Comparison of ENCODE assay signal across 38 cellular contexts in the genomic region with DNA sequence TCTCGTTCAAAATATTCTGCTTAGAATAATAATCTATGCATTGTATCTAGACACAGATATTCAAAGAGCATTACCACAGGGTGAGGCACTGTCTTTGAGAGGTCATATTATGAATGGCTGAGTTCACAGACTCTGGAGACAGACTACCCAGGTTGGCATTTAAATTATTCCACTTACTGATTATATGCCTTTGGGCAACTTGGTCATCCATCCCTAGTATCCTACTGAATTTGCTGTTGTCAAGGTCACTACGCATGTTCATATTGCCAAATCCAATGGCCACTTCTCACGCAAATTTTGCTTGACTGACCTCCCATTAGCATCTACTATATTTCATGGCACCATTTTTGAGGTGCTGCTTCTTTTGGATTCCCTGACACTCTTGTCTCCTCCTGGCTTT.
"Had no signal": no experiment of that assay in that cellular context is flagged by ENCODE, and none has a peak within 500 bp of the region (broad histone marks: within the 10 kb centered on the region; RNA-seq: fewer than 3 reads in every experiment).

No MANE protein-coding gene starts in this region.

- ATAC-seq: activated CD4-positive, alpha-beta T cell treated with anti-CD3 and anti-CD28 coated beads for 36 hours; activated CD4-positive, CD25-positive, alpha-beta regulatory T cell treated with anti-CD3 and anti-CD28 coated beads, Interleukin-2, amount 50 U/mL, for 24 hours; activated CD8-positive, alpha-beta memory T cell treated with anti-CD3 and anti-CD28 coated beads, Interleukin-2, amount 10 ng/mL, durations not matched to agents 7 days and 5 days; activated CD8-positive, alpha-beta T cell treated with anti-CD3 and anti-CD28 coated beads, Interleukin-2, amount 10 ng/mL, durations not matched to agents 7 days and 5 days; activated naive CD8-positive, alpha-beta T cell treated with anti-CD3 and anti-CD28 coated beads, Interleukin-2, amount 50 U/mL, for 24 hours; WTC11 had no signal

- H3K4me3 ChIP-seq: ascending aorta, cardiac muscle cell had no signal

- H3K36me3 Mint-ChIP-seq: activated CD8-positive, alpha-beta memory T cell treated with anti-CD3 and anti-CD28 coated beads, Interleukin-2, amount 10 ng/mL, durations not matched to agents 7 days and 5 days; activated naive CD4-positive, alpha-beta T cell treated with anti-CD3 and anti-CD28 coated beads, Interleukin-2, amount 10 ng/mL, durations not matched to agents 7 days and 5 days; activated naive CD4-positive, alpha-beta T cell treated with anti-CD3 and anti-CD28 coated beads, Interleukin-2, amount 50 U/mL, for 24 hours; activated naive CD8-positive, alpha-beta T cell; activated naive CD8-positive, alpha-beta T cell treated with anti-CD3 and anti-CD28 coated beads, Interleukin-2, amount 10 ng/mL, durations not matched to agents 7 days and 5 days; brain had no signal

- H3K4me3 Mint-ChIP-seq: activated CD4-positive, alpha-beta memory T cell treated with anti-CD3 and anti-CD28 coated beads, Interleukin-2, amount 10 ng/mL, durations not matched to agents 7 days and 5 days; activated CD4-positive, alpha-beta T cell treated with anti-CD3 and anti-CD28 coated beads for 36 hours; activated CD4-positive, alpha-beta T cell treated with anti-CD3 and anti-CD28 coated beads, Interleukin-2, amount 10 ng/mL, durations not matched to agents 7 days and 5 days; activated CD8-positive, alpha-beta memory T cell treated with anti-CD3 and anti-CD28 coated beads, Interleukin-2, amount 10 ng/mL, durations not matched to agents 7 days and 5 days; activated CD8-positive, alpha-beta T cell treated with anti-CD3 and anti-CD28 coated beads, Interleukin-2, amount 10 ng/mL, durations not matched to agents 7 days and 5 days; activated naive CD4-positive, alpha-beta T cell treated with anti-CD3 and anti-CD28 coated beads, Interleukin-2, amount 10 ng/mL, durations not matched to agents 7 days and 5 days; activated naive CD4-positive, alpha-beta T cell treated with anti-CD3 and anti-CD28 coated beads, Interleukin-2, amount 50 U/mL, for 24 hours; activated naive CD8-positive, alpha-beta T cell; activated naive CD8-positive, alpha-beta T cell treated with anti-CD3 and anti-CD28 coated beads, Interleukin-2, amount 10 ng/mL, durations not matched to agents 7 days and 5 days; activated naive CD8-positive, alpha-beta T cell treated with anti-CD3 and anti-CD28 coated beads, Interleukin-2, amount 50 U/mL, for 24 hours; activated T-cell treated with anti-CD3 and anti-CD28 coated beads, Interleukin-2, amount 50 U/mL, for 24 hours; brain; central memory CD8-positive, alpha-beta T cell; T-helper 2 cell treated with Interferon-gamma antibody and Interleukin-4, amounts not matched to agents 5 μg/mL and 100 μg/mL, for 36 hours; WTC11 had no signal

- H3K9me3 ChIP-seq: ascending aorta had no signal

- H3K36me3 ChIP-seq: ascending aorta, cardiac muscle cell, WERI-Rb-1 had no signal

- H3K9me3 Mint-ChIP-seq: activated CD4-positive, alpha-beta memory T cell treated with anti-CD3 and anti-CD28 coated beads, Interleukin-2, amount 10 ng/mL, durations not matched to agents 7 days and 5 days; activated T-helper 2 cell treated with anti-CD3 and anti-CD28 coated beads, Interferon-gamma antibody, Interleukin-2, Interleukin-4, amounts not matched to agents 10 μg/mL and 5 μg/mL and 100 μg/mL, durations not matched to agents 14 hours and 24 hours and 36 hours had no signal

- H3K4me1 Mint-ChIP-seq: activated CD4-positive, alpha-beta memory T cell treated with anti-CD3 and anti-CD28 coated beads, Interleukin-2, amount 10 ng/mL, durations not matched to agents 7 days and 5 days; activated CD4-positive, alpha-beta T cell treated with anti-CD3 and anti-CD28 coated beads for 36 hours; activated CD4-positive, alpha-beta T cell treated with anti-CD3 and anti-CD28 coated beads, Interleukin-2, amount 10 ng/mL, durations not matched to agents 7 days and 5 days; activated CD8-positive, alpha-beta memory T cell treated with anti-CD3 and anti-CD28 coated beads, Interleukin-2, amount 10 ng/mL, durations not matched to agents 7 days and 5 days; activated naive CD4-positive, alpha-beta T cell treated with anti-CD3 and anti-CD28 coated beads, Interleukin-2, amount 10 ng/mL, durations not matched to agents 7 days and 5 days; activated naive CD4-positive, alpha-beta T cell treated with anti-CD3 and anti-CD28 coated beads, Interleukin-2, amount 50 U/mL, for 24 hours; activated naive CD8-positive, alpha-beta T cell treated with anti-CD3 and anti-CD28 coated beads, Interleukin-2, amount 10 ng/mL, durations not matched to agents 7 days and 5 days; activated naive CD8-positive, alpha-beta T cell treated with anti-CD3 and anti-CD28 coated beads, Interleukin-2, amount 50 U/mL, for 24 hours; brain; central memory CD8-positive, alpha-beta T cell; WTC11 had no signal

- H3K27me3 ChIP-seq: ascending aorta, cardiac muscle cell had no signal

- H3K27ac Mint-ChIP-seq: activated CD4-positive, alpha-beta memory T cell treated with anti-CD3 and anti-CD28 coated beads, Interleukin-2, amount 10 ng/mL, durations not matched to agents 7 days and 5 days; activated CD4-positive, alpha-beta T cell treated with anti-CD3 and anti-CD28 coated beads for 36 hours; activated CD4-positive, alpha-beta T cell treated with anti-CD3 and anti-CD28 coated beads, Interleukin-2, amount 10 ng/mL, durations not matched to agents 7 days and 5 days; activated CD8-positive, alpha-beta memory T cell treated with anti-CD3 and anti-CD28 coated beads, Interleukin-2, amount 10 ng/mL, durations not matched to agents 7 days and 5 days; activated CD8-positive, alpha-beta T cell treated with anti-CD3 and anti-CD28 coated beads, Interleukin-2, amount 10 ng/mL, durations not matched to agents 7 days and 5 days; activated naive CD4-positive, alpha-beta T cell treated with anti-CD3 and anti-CD28 coated beads, Interleukin-2, amount 10 ng/mL, durations not matched to agents 7 days and 5 days; activated naive CD4-positive, alpha-beta T cell treated with anti-CD3 and anti-CD28 coated beads, Interleukin-2, amount 50 U/mL, for 24 hours; activated naive CD8-positive, alpha-beta T cell; activated naive CD8-positive, alpha-beta T cell treated with anti-CD3 and anti-CD28 coated beads, Interleukin-2, amount 10 ng/mL, durations not matched to agents 7 days and 5 days; activated naive CD8-positive, alpha-beta T cell treated with anti-CD3 and anti-CD28 coated beads, Interleukin-2, amount 50 U/mL, for 24 hours; activated T-cell treated with anti-CD3 and anti-CD28 coated beads, Interleukin-2, amount 50 U/mL, for 24 hours; activated T-helper 2 cell treated with anti-CD3 and anti-CD28 coated beads, Interferon-gamma antibody, Interleukin-2, Interleukin-4, amounts not matched to agents 10 μg/mL and 5 μg/mL and 100 μg/mL, durations not matched to agents 14 hours and 24 hours and 36 hours; brain; T-helper 2 cell treated with Interferon-gamma antibody and Interleukin-4, amounts not matched to agents 5 μg/mL and 100 μg/mL, for 36 hours; WTC11 had no signal

- H3K27me3 Mint-ChIP-seq: activated CD4-positive, alpha-beta memory T cell treated with anti-CD3 and anti-CD28 coated beads, Interleukin-2, amount 10 ng/mL, durations not matched to agents 7 days and 5 days; activated CD4-positive, alpha-beta T cell treated with anti-CD3 and anti-CD28 coated beads for 36 hours; activated CD4-positive, alpha-beta T cell treated with anti-CD3 and anti-CD28 coated beads, Interleukin-2, amount 10 ng/mL, durations not matched to agents 7 days and 5 days; activated CD8-positive, alpha-beta memory T cell treated with anti-CD3 and anti-CD28 coated beads, Interleukin-2, amount 10 ng/mL, durations not matched to agents 7 days and 5 days; activated naive CD4-positive, alpha-beta T cell treated with anti-CD3 and anti-CD28 coated beads, Interleukin-2, amount 10 ng/mL, durations not matched to agents 7 days and 5 days; activated naive CD4-positive, alpha-beta T cell treated with anti-CD3 and anti-CD28 coated beads, Interleukin-2, amount 50 U/mL, for 24 hours; activated naive CD8-positive, alpha-beta T cell; activated naive CD8-positive, alpha-beta T cell treated with anti-CD3 and anti-CD28 coated beads, Interleukin-2, amount 10 ng/mL, durations not matched to agents 7 days and 5 days; activated naive CD8-positive, alpha-beta T cell treated with anti-CD3 and anti-CD28 coated beads, Interleukin-2, amount 50 U/mL, for 24 hours; activated T-cell treated with anti-CD3 and anti-CD28 coated beads, Interleukin-2, amount 50 U/mL, for 24 hours; central memory CD8-positive, alpha-beta T cell had no signal

- FAIRE-seq: bronchial epithelial cell, TTC549 had no signal

- DNase-seq: activated CD4-positive, alpha-beta memory T cell treated with anti-CD3 and anti-CD28 coated beads, Interleukin-2, amount 10 ng/mL, durations not matched to agents 7 days and 5 days; activated CD4-positive, alpha-beta T cell treated with anti-CD3 and anti-CD28 coated beads for 1 hour; activated CD4-positive, alpha-beta T cell treated with anti-CD3 and anti-CD28 coated beads for 36 hours; activated CD4-positive, alpha-beta T cell treated with anti-CD3 and anti-CD28 coated beads for 48 hours; activated CD4-positive, alpha-beta T cell treated with anti-CD3 and anti-CD28 coated beads, Interleukin-2, amount 10 ng/mL, durations not matched to agents 7 days and 5 days; activated CD4-positive, alpha-beta T cell treated with anti-CD3 and anti-CD28 coated beads, Interleukin-2, amount 50 U/mL, for 48 hours; activated CD4-positive, CD25-positive, alpha-beta regulatory T cell; activated CD8-positive, alpha-beta memory T cell treated with anti-CD3 and anti-CD28 coated beads for 24 hours; activated CD8-positive, alpha-beta memory T cell treated with anti-CD3 and anti-CD28 coated beads, Interleukin-2, amount 10 ng/mL, durations not matched to agents 7 days and 5 days; activated CD8-positive, alpha-beta memory T cell treated with anti-CD3 and anti-CD28 coated beads, Interleukin-2, amount 50 U/mL, for 48 hours; activated CD8-positive, alpha-beta T cell treated with anti-CD3 and anti-CD28 coated beads, Interleukin-2, amount 10 ng/mL, durations not matched to agents 7 days and 5 days; activated effector memory CD4-positive, alpha-beta T cell treated with Interleukin-2 at 50 U/mL for 16 hours; activated gamma-delta T cell; activated naive CD4-positive, alpha-beta T cell treated with anti-CD3 and anti-CD28 coated beads, Interleukin-2, amount 10 ng/mL, durations not matched to agents 7 days and 5 days; activated naive CD4-positive, alpha-beta T cell treated with Interleukin-2 at 50 U/mL for 16 hours; activated naive CD8-positive, alpha-beta T cell treated with anti-CD3 and anti-CD28 coated beads, Interleukin-2, amount 10 ng/mL, durations not matched to agents 7 days and 5 days; activated naive CD8-positive, alpha-beta T cell treated with anti-CD3 and anti-CD28 coated beads, Interleukin-2, amount 50 U/mL, for 24 hours; activated T-cell treated with anti-CD3 and anti-CD28 coated beads, Interleukin-2, amount 50 U/mL, for 24 hours; activated T-cell treated with anti-CD3 and anti-CD28 coated beads, Interleukin-2, amount 50 U/mL, for 48 hours; amygdala; anterior cingulate cortex; caudate nucleus; cerebellar nuclear complex; T-helper 2 cell; T-helper 9 cell; WERI-Rb-1 had no signal

- H3K27ac ChIP-seq: ascending aorta, cardiac muscle cell, WERI-Rb-1 had no signal

- H3K4me1 ChIP-seq: ascending aorta had no signal
